16 cellular contexts compared by ENCODE assay signal in genomic region chr17:46144246-46144645, GRCh38. TPM values are rescaled to one million over a fixed set of nuclear protein-coding genes. Genes with fewer than 3 reads are reported as not detected.
DNase-seq lines count a peak whose midpoint lies in the region; ATAC-seq, FAIRE-seq and TF ChIP-seq lines count a peak whose summit lies in the region.
"Had no signal": no experiment of that assay in that cellular context is flagged by ENCODE, and none has a peak within 500 bp of the region (broad histone marks: within the 10 kb centered on the region; RNA-seq: fewer than 3 reads in every experiment).

No MANE protein-coding gene starts in this region.

- H3K4me1 Mint-ChIP-seq in CD4-positive, alpha-beta memory T cell, result peaks cover 67 to 98% (median 90%) of the 10 kb centered on the region in 4 donors
- H3K4me1 Mint-ChIP-seq in activated naive CD8-positive, alpha-beta T cell (ENCODE audit: low read depth), result peaks cover 90% of the 10 kb centered on the region
- H3K4me1 Mint-ChIP-seq in naive B cell, result peaks cover 79 to 98% (median 79%) of the 10 kb centered on the region in 3 donors

- H3K36me3 ChIP-seq in CD4-positive, alpha-beta memory T cell (ENCODE audit: insufficient read depth, low read length), result no peaks in the 10 kb centered on the region
- H3K36me3 ChIP-seq in psoas muscle (ENCODE audit: insufficient read depth in 1 of 2, low read depth in 1 of 2), result no peaks in the 10 kb centered on the region
- H3K36me3 ChIP-seq: uterus had no signal

- 47 to 58% (median 47%) methylated on average over 4 of the region's 4 CpGs for WGBS in psoas muscle, 3 donors

- H3K4me3 Mint-ChIP-seq in CD4-positive, alpha-beta memory T cell, result peak overlapping the region in 6 of 8 donors; percentile 13 to 68 (median 54)
- peak overlapping the region; percentile 38 for H3K4me3 Mint-ChIP-seq in activated naive CD8-positive, alpha-beta T cell
- H3K4me3 Mint-ChIP-seq in naive B cell, result peak overlapping the region in 5 of 8 donors; percentile 0 to 43 (median 37)

- no peak overlapping the region for H3K4me3 ChIP-seq in CD4-positive, alpha-beta memory T cell (ENCODE audit: low read length in 2 of 2)
- no peak overlapping the region for H3K4me3 ChIP-seq in psoas muscle
- H3K4me3 ChIP-seq: K562, uterus had no signal

- H3K4me1 ChIP-seq in CD4-positive, alpha-beta memory T cell (ENCODE audit: insufficient read depth, low read length), result peaks cover 95% of the 10 kb centered on the region
- peaks cover 72% of the 10 kb centered on the region for H3K4me1 ChIP-seq in psoas muscle

- POLR2A ChIA-PET in CD4-positive, alpha-beta memory T cell (lab: Charles Lee; ENCODE audit: partially characterized antibody), result interaction anchor here (2.0 to 3.2 kb wide), 2 partner anchors 10 to 49 kb away, joined by 13 to 27 read pairs; partner anchors contain the start of gene KANSL1

- no peaks in the 10 kb centered on the region for H3K27me3 Mint-ChIP-seq in CD4-positive, alpha-beta memory T cell
- no peaks in the 10 kb centered on the region for H3K27me3 Mint-ChIP-seq in activated naive CD8-positive, alpha-beta T cell
- no peaks in the 10 kb centered on the region for H3K27me3 Mint-ChIP-seq in naive B cell

- CTCF ChIA-PET in CD4-positive, alpha-beta memory T cell (lab: Charles Lee; ENCODE audit: partially characterized antibody), result interaction anchor here (1.1 to 3.8 kb wide), 6 partner anchors 15 to 99 kb away, joined by 3 to 19 read pairs (median 4); partner anchors contain the start of gene KANSL1

- ATAC-seq in naive B cell (ENCODE audit: low read depth in 2 of 2), result peak in 1 of 2 donors; percentile 11
- no peak for ATAC-seq in psoas muscle
- no peak for ATAC-seq in HG02588 (IDR thresholded peaks at IDR 0.05; ENCODE audit: unreplicated experiment)

- H3K36me3 Mint-ChIP-seq in CD4-positive, alpha-beta memory T cell, result peaks cover 0 to 5% of the 10 kb centered on the region in 2 donors
- peaks cover 2% of the 10 kb centered on the region for H3K36me3 Mint-ChIP-seq in activated naive CD8-positive, alpha-beta T cell
- H3K36me3 Mint-ChIP-seq in naive B cell, result no peaks in the 10 kb centered on the region

- no peaks in the 10 kb centered on the region for H3K27me3 ChIP-seq in CD4-positive, alpha-beta memory T cell (ENCODE audit: insufficient read depth, low read length)
- no peaks in the 10 kb centered on the region for H3K27me3 ChIP-seq in psoas muscle (ENCODE audit: insufficient read depth in 3 of 3, low read length in 2 of 3)
- H3K27me3 ChIP-seq: uterus had no signal

- peak overlapping the region in 5 of 7 donors; percentile 8 to 69 (median 43) for H3K27ac Mint-ChIP-seq in CD4-positive, alpha-beta memory T cell
- H3K27ac Mint-ChIP-seq in activated naive CD8-positive, alpha-beta T cell, result peak overlapping the region; percentile 81
- H3K27ac Mint-ChIP-seq in naive B cell, result peak overlapping the region in 2 of 6 donors; percentile 12 to 27

- TF ChIP-seq POLR2A in H54 (IDR thresholded peaks at IDR 0.05; ENCODE audit: low read depth, low read length), result no peak

- TF ChIP-seq CTCF in psoas muscle (IDR thresholded peaks at IDR 0.05), result no peak

- FAIRE-seq in H54 (lab: Jason Lieb, UNC), result peak; percentile 20
- FAIRE-seq: K562, keratinocyte, RCC 7860 had no signal

- H3K9me3 ChIP-seq in CD4-positive, alpha-beta memory T cell (ENCODE audit: control insufficient read depth in 1 of 2, low read length in 2 of 2), result no peaks in the 10 kb centered on the region
- H3K9me3 ChIP-seq in psoas muscle, result no peaks in the 10 kb centered on the region
- H3K9me3 ChIP-seq: uterus had no signal

- no peak overlapping the region for H3K27ac ChIP-seq in CD4-positive, alpha-beta memory T cell (ENCODE audit: low read depth, low read length)
- no peak overlapping the region for H3K27ac ChIP-seq in psoas muscle
- H3K27ac ChIP-seq: uterus had no signal

- intact Hi-C loops in CD4-positive, alpha-beta memory T cell (cut with micrococcal nuclease), result no loop called here
- intact Hi-C loops in psoas muscle (cut with DNase I), result loop anchor here in 1 of 2 donors (5.0 kb wide), 1 partner anchor 33 kb away; no protein-coding TSS in a partner anchor

- H3K9me3 Mint-ChIP-seq in CD4-positive, alpha-beta memory T cell, result no peaks in the 10 kb centered on the region
- H3K9me3 Mint-ChIP-seq in activated naive CD8-positive, alpha-beta T cell (ENCODE audit: low read depth), result no peaks in the 10 kb centered on the region
- H3K9me3 Mint-ChIP-seq in naive B cell, result no peaks in the 10 kb centered on the region

- no peak for DNase-seq in CD4-positive, alpha-beta memory T cell
- DNase-seq in H54 (ENCODE audit: insufficient read length, low spot score) (no peak), naive B cell (no peak), psoas muscle (no peak), NCI-H2227 (lab: John Stamatoyannopoulos, UW; ENCODE audit: unreplicated experiment) (no peak)
- DNase-seq: activated CD4-positive, alpha-beta T cell treated with anti-CD3 and anti-CD28 coated beads, Interleukin-2, amount 50 U/mL, for 1 hour; activated gamma-delta T cell; NCI-H1417 treated with DMSO at 0.1 percent for 48 hours; NCI-H510A; T-helper 1 cell; uterus had no signal

RNA-seq across cellular contexts. Expression of gene KANSL1, which starts 49.0 kb away (rescaled TPM):
- total RNA-seq in CD4-positive, alpha-beta memory T cell, result 100 to 1,000 TPM; 190 to 206 TPM
- 10 to 100 TPM in 1 of 2 donors, 1 to 10 TPM in 1; 6.7 to 24.3 TPM for polyA plus RNA-seq in CD4-positive, alpha-beta memory T cell
- polyA plus RNA-seq in naive B cell (ENCODE audit: low read depth in 6 of 6) (10 to 100 TPM in 5 of 6 donors, 1 to 10 TPM in 1; 5.8 to 27.5 (median 16.5) TPM), psoas muscle (10 to 100 TPM in 1 of 3 donors, 1 to 10 TPM in 2; 6.9 to 15.3 (median 9.8) TPM)
- 10 to 100 TPM; 25.8 to 37.5 (median 34.1) TPM for total RNA-seq in psoas muscle
